ENCODE assay signal across 9 cellular contexts in genomic region chrX:153544747-153545146, GRCh38. TPM values are rescaled to one million over a fixed set of nuclear protein-coding genes. Genes with fewer than 3 reads are reported as not detected.
"Had no signal": no experiment of that assay in that cellular context is flagged by ENCODE, and none has a peak within 500 bp of the region (broad histone marks: within the 10 kb centered on the region; RNA-seq: fewer than 3 reads in every experiment).

No MANE protein-coding gene starts in this region.

- DNase-seq: GDM1, GF-D8 had no signal

- ATAC-seq: GM12878 had no signal

- FAIRE-seq: G401.6, GM12878, GM12891, GM12892, GM18507, GM19239 had no signal

- H3K4me3 ChIP-seq: GM12878 had no signal

RNA-seq across cellular contexts. Expression of gene ATP2B3, which starts 27.3 kb away (rescaled TPM):
- total RNA-seq: G401, GM12878 had no signal

RNA-seq across cellular contexts. Expression of gene BGN, which starts 50.0 kb away (rescaled TPM):
- total RNA-seq: G401 had no signal
